ENCODE assay signal across 9 cellular contexts in genomic region chr1:40782371-40782956, GRCh38. TPM values are rescaled to one million over a fixed set of nuclear protein-coding genes. Genes with fewer than 3 reads are reported as not detected.
A peak's percentile ranks its signal among the peaks of the same experiment; 100 is the strongest.
DNase-seq lines count a peak whose midpoint lies in the region; ATAC-seq lines count a peak whose summit lies in the region.
"Had no signal": no experiment of that assay in that cellular context is flagged by ENCODE, and none has a peak within 500 bp of the region (broad histone marks: within the 10 kb centered on the region; RNA-seq: fewer than 3 reads in every experiment).

No MANE protein-coding gene starts in this region.

- no peaks in the 10 kb centered on the region for H3K36me3 ChIP-seq in stomach smooth muscle (ENCODE audit: control insufficient read depth in 2 of 2, insufficient read depth in 2 of 2, low read length in 2 of 2)

- no peak for DNase-seq in T-helper 2 cell treated with Interferon-gamma antibody and Interleukin-4, amounts not matched to agents 5 μg/mL and 100 μg/mL, for 36 hours (ENCODE audit: low spot score)
- DNase-seq in T-helper 2 cell, result no peak
- DNase-seq in activated T-helper 2 cell treated with anti-CD3 and anti-CD28 coated beads, Interferon-gamma antibody, Interleukin-2, Interleukin-4, amounts not matched to agents 10 μg/mL and 5 μg/mL and 100 μg/mL, durations not matched to agents 14 hours and 24 hours and 36 hours (ENCODE audit: low spot score), result no peak
- peak; percentile 69 for DNase-seq in islet precursor cell
- DNase-seq in dedifferentiated amniotic fluid mesenchymal stem cell (ENCODE audit: extremely low spot score), result no peak
- DNase-seq in hypothalamus (lab: John Stamatoyannopoulos, UW), result no peak
- DNase-seq: DND-41 had no signal

- peak overlapping the region; percentile 80 for H3K4me3 Mint-ChIP-seq in T-helper 2 cell treated with Interferon-gamma antibody and Interleukin-4, amounts not matched to agents 5 μg/mL and 100 μg/mL, for 36 hours
- H3K4me3 Mint-ChIP-seq in activated T-helper 2 cell treated with anti-CD3 and anti-CD28 coated beads, Interferon-gamma antibody, Interleukin-2, Interleukin-4, amounts not matched to agents 10 μg/mL and 5 μg/mL and 100 μg/mL, durations not matched to agents 14 hours and 24 hours and 36 hours (ENCODE audit: low read depth), result peak overlapping the region; percentile 26

- peak overlapping the region; percentile 60 to 74 for H3K9ac ChIP-seq in stomach smooth muscle (ENCODE audit: low read length in 2 of 2)

- peaks cover 13% of the 10 kb centered on the region for H3K36me3 Mint-ChIP-seq in T-helper 2 cell treated with Interferon-gamma antibody and Interleukin-4, amounts not matched to agents 5 μg/mL and 100 μg/mL, for 36 hours (ENCODE audit: low read depth)
- H3K36me3 Mint-ChIP-seq in activated T-helper 2 cell treated with anti-CD3 and anti-CD28 coated beads, Interferon-gamma antibody, Interleukin-2, Interleukin-4, amounts not matched to agents 10 μg/mL and 5 μg/mL and 100 μg/mL, durations not matched to agents 14 hours and 24 hours and 36 hours (ENCODE audit: low read depth), result peaks cover 10% of the 10 kb centered on the region

- H3K4me3 ChIP-seq in stomach smooth muscle (ENCODE audit: low read length in 2 of 2), result peak overlapping the region; percentile 77

- H3K27ac ChIP-seq in stomach smooth muscle (ENCODE audit: low read length), result peak overlapping the region; percentile 49

- peaks cover 0 to under 1% of the 10 kb centered on the region in 2 donors for H3K9me3 ChIP-seq in stomach smooth muscle (ENCODE audit: control insufficient read depth in 2 of 2, low read length in 2 of 2)

- H3K27ac Mint-ChIP-seq in T-helper 2 cell treated with Interferon-gamma antibody and Interleukin-4, amounts not matched to agents 5 μg/mL and 100 μg/mL, for 36 hours, result no peak overlapping the region
- no peak overlapping the region for H3K27ac Mint-ChIP-seq in activated T-helper 2 cell treated with anti-CD3 and anti-CD28 coated beads, Interferon-gamma antibody, Interleukin-2, Interleukin-4, amounts not matched to agents 10 μg/mL and 5 μg/mL and 100 μg/mL, durations not matched to agents 14 hours and 24 hours and 36 hours

- H3K4me1 Mint-ChIP-seq in T-helper 2 cell treated with Interferon-gamma antibody and Interleukin-4, amounts not matched to agents 5 μg/mL and 100 μg/mL, for 36 hours (ENCODE audit: low read depth), result peaks cover 6% of the 10 kb centered on the region
- H3K4me1 Mint-ChIP-seq in activated T-helper 2 cell treated with anti-CD3 and anti-CD28 coated beads, Interferon-gamma antibody, Interleukin-2, Interleukin-4, amounts not matched to agents 10 μg/mL and 5 μg/mL and 100 μg/mL, durations not matched to agents 14 hours and 24 hours and 36 hours (ENCODE audit: low read depth), result peaks cover 6% of the 10 kb centered on the region

- H3K9me3 Mint-ChIP-seq in T-helper 2 cell treated with Interferon-gamma antibody and Interleukin-4, amounts not matched to agents 5 μg/mL and 100 μg/mL, for 36 hours, result peaks cover under 1% of the 10 kb centered on the region
- H3K9me3 Mint-ChIP-seq in activated T-helper 2 cell treated with anti-CD3 and anti-CD28 coated beads, Interferon-gamma antibody, Interleukin-2, Interleukin-4, amounts not matched to agents 10 μg/mL and 5 μg/mL and 100 μg/mL, durations not matched to agents 14 hours and 24 hours and 36 hours, result peaks cover under 1% of the 10 kb centered on the region

- no peak for ATAC-seq in GM18511 (IDR thresholded peaks at IDR 0.05; ENCODE audit: unreplicated experiment)

- peaks cover 37% of the 10 kb centered on the region for H3K27me3 Mint-ChIP-seq in T-helper 2 cell treated with Interferon-gamma antibody and Interleukin-4, amounts not matched to agents 5 μg/mL and 100 μg/mL, for 36 hours (ENCODE audit: low read depth)
- peaks cover 36% of the 10 kb centered on the region for H3K27me3 Mint-ChIP-seq in activated T-helper 2 cell treated with anti-CD3 and anti-CD28 coated beads, Interferon-gamma antibody, Interleukin-2, Interleukin-4, amounts not matched to agents 10 μg/mL and 5 μg/mL and 100 μg/mL, durations not matched to agents 14 hours and 24 hours and 36 hours (ENCODE audit: low read depth)

- H3K27me3 ChIP-seq in stomach smooth muscle (ENCODE audit: control insufficient read depth in 1 of 2, insufficient read depth in 2 of 2, low read length in 2 of 2), result no peaks in the 10 kb centered on the region

- intact Hi-C loops in activated T-helper 2 cell treated with anti-CD3 and anti-CD28 coated beads, Interferon-gamma antibody, Interleukin-2, Interleukin-4, amounts not matched to agents 10 μg/mL and 5 μg/mL and 100 μg/mL, durations not matched to agents 14 hours and 24 hours and 36 hours (cut with micrococcal nuclease), result no loop called here

- H3K4me1 ChIP-seq in stomach smooth muscle (ENCODE audit: control insufficient read depth, insufficient read depth, low read length), result peaks cover 46% of the 10 kb centered on the region

RNA-seq across cellular contexts. Expression of gene KCNQ4, which starts 1.1 kb away (rescaled TPM):
- 0.57 and 0.78 TPM in 2 replicates for total RNA-seq in activated T-helper 2 cell treated with anti-CD3 and anti-CD28 coated beads, Interferon-gamma antibody, Interleukin-2, Interleukin-4, amounts not matched to agents 10 μg/mL and 5 μg/mL and 100 μg/mL, durations not matched to agents 14 hours and 24 hours and 36 hours
